In the genomic region with DNA sequence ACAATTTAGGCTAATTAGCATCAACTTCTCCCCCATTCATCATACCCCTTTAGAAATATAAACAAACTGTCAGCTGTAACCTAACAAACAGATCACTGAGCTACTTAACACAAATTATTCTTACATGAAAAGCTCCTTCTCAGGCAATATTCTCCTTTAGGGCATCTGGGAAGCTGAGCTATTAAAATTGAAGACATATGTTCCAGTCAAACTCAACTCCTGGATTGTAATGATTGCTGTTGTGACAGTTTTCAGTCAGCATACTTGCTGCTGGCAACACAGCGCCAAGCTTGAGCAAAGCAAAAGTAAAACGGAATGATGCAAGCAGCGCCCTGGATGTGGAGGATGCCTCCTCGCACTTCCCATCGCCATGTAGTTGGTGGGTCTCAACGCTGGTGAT, we compare ENCODE assay signal across 29 cellular contexts.
A peak's percentile ranks its signal among the peaks of the same experiment; 100 is the strongest.
DNase-seq lines count a peak whose midpoint lies in the region; ATAC-seq and TF ChIP-seq lines count a peak whose summit lies in the region.
"Had no signal": no experiment of that assay in that cellular context is flagged by ENCODE, and none has a peak within 500 bp of the region (broad histone marks: within the 10 kb centered on the region; RNA-seq: fewer than 3 reads in every experiment).

No MANE protein-coding gene starts in this region.

- H3K4me1 ChIP-seq in A673 (ENCODE audit: insufficient read depth, low read length, poor library complexity, severe bottlenecking) (peaks cover 45% of the 10 kb centered on the region), GM23338 (ENCODE audit: insufficient read depth) (no peaks in the 10 kb centered on the region), endodermal cell (ENCODE audit: control insufficient read depth, insufficient read depth, low read length) (no peaks in the 10 kb centered on the region)
- H3K4me1 ChIP-seq: adrenal gland, BE2C, psoas muscle, stomach, uterus had no signal

- H4K20me1 ChIP-seq in GM23338 (replicated peaks; ENCODE audit: insufficient read depth) = no peaks in the 10 kb centered on the region

- H3K27me3 Mint-ChIP-seq in GM23338 (ENCODE audit: insufficient read depth, low read depth, poor library complexity) (peaks cover under 1% of the 10 kb centered on the region), endodermal cell (ENCODE audit: insufficient read depth) (no peaks in the 10 kb centered on the region)
- H3K27me3 Mint-ChIP-seq: activated CD4-positive, alpha-beta memory T cell treated with anti-CD3 and anti-CD28 coated beads, Interleukin-2, amount 10 ng/mL, durations not matched to agents 7 days and 5 days; CD8-positive, alpha-beta memory T cell; T-helper 17 cell had no signal

- intact Hi-C loops in A673 (cut with micrococcal nuclease; ENCODE audit: unreplicated experiment) = no loop called here
- intact Hi-C loops in lower leg skin (cut with DNase I; ENCODE audit: low total_unique reads) = no loop called here

- H3K9ac ChIP-seq in endodermal cell (ENCODE audit: extremely low read depth, low read length, poor library complexity, severe bottlenecking) = no peak overlapping the region

- no peak overlapping the region for H3K4me2 ChIP-seq in GM23338

- no peaks in the 10 kb centered on the region for H3K79me2 ChIP-seq in GM23338 (replicated peaks; ENCODE audit: insufficient read depth)

- DNase-seq in A673 (ENCODE audit: low spot score) (peak; percentile 26), GM23338 (ENCODE audit: low spot score) (peak; percentile 2), NCI-H1436 treated with DMSO at 0.1 percent for 48 hours (lab: John Stamatoyannopoulos, UW) (peak; percentile 12), astrocyte of the hippocampus (ENCODE audit: low read depth, low spot score) (peak; percentile 16), endodermal cell (no peak), hepatic stellate cell (ENCODE audit: low spot score) (no peak), NCI-H2227 treated with DMSO at 0.1 percent for 48 hours (lab: John Stamatoyannopoulos, UW) (no peak), lower leg skin (ENCODE audit: low spot score in 2 of 2) (no peak)
- DNase-seq: activated CD4-positive, alpha-beta memory T cell treated with anti-CD3 and anti-CD28 coated beads, Interleukin-2, amount 10 ng/mL, durations not matched to agents 7 days and 5 days; activated CD4-positive, CD25-positive, alpha-beta regulatory T cell treated with anti-CD3 and anti-CD28 coated beads, Interleukin-2, amount 50 U/mL, for 72 hours; activated CD8-positive, alpha-beta memory T cell treated with anti-CD3 and anti-CD28 coated beads, Interleukin-2, amount 50 U/mL, for 4 hours; activated naive CD4-positive, alpha-beta T cell treated with anti-CD3 and anti-CD28 coated beads for 36 hours; adrenal gland; BE2C; CD8-positive, alpha-beta memory T cell; dorsolateral prefrontal cortex; hypothalamus; naive thymus-derived CD8-positive, alpha-beta T cell; NCI-H1092 treated with DMSO at 0.1 percent for 48 hours; NCI-H2107; nucleus accumbens; psoas muscle; stimulated activated CD4-positive, alpha-beta T cell treated with anti-CD3 and anti-CD28 coated beads, Interleukin-4, amount 100 ng/mL, for 1 hour; stomach; T-helper 17 cell; uterus had no signal

- H3K27ac ChIP-seq in A673 (ENCODE audit: low read depth, low read length, poor library complexity, severe bottlenecking) (peak overlapping the region; percentile 67), GM23338 (ENCODE audit: low read depth) (no peak overlapping the region), endodermal cell (ENCODE audit: low read depth, low read length) (no peak overlapping the region)
- H3K27ac ChIP-seq: adrenal gland, dorsolateral prefrontal cortex, psoas muscle, stomach, uterus had no signal

- H3K27ac Mint-ChIP-seq in GM23338 (peak overlapping the region; percentile 17; the same call in 1 of the 2 replicates), endodermal cell (no peak overlapping the region)
- H3K27ac Mint-ChIP-seq: activated CD4-positive, alpha-beta memory T cell treated with anti-CD3 and anti-CD28 coated beads, Interleukin-2, amount 10 ng/mL, durations not matched to agents 7 days and 5 days; activated naive CD4-positive, alpha-beta T cell treated with anti-CD3 and anti-CD28 coated beads for 36 hours; CD8-positive, alpha-beta memory T cell; naive thymus-derived CD8-positive, alpha-beta T cell; T-helper 17 cell had no signal

- H3K9me3 ChIP-seq in A673 (ENCODE audit: low read depth, low read length, poor library complexity, severe bottlenecking) (no peaks in the 10 kb centered on the region), endodermal cell (ENCODE audit: control insufficient read depth, low read length) (no peaks in the 10 kb centered on the region)
- H3K9me3 ChIP-seq: adrenal gland, BE2C, psoas muscle, stomach, uterus had no signal

- H3K36me3 ChIP-seq in A673 (ENCODE audit: insufficient read depth, low read length, poor library complexity, severe bottlenecking) = no peaks in the 10 kb centered on the region
- no peaks in the 10 kb centered on the region for H3K36me3 ChIP-seq in GM23338 (ENCODE audit: insufficient read depth)
- H3K36me3 ChIP-seq in endodermal cell (ENCODE audit: control insufficient read depth, insufficient read depth, low read length) = no peaks in the 10 kb centered on the region
- H3K36me3 ChIP-seq: adrenal gland, BE2C, stomach, uterus had no signal

- no peaks in the 10 kb centered on the region for H3F3A ChIP-seq in GM23338 (replicated peaks; ENCODE audit: low read depth)

- CTCF ChIA-PET in A673 (lab: Charles Lee) = no interaction called here

- H3K9me3 Mint-ChIP-seq in GM23338 = no peaks in the 10 kb centered on the region
- H3K9me3 Mint-ChIP-seq in endodermal cell = no peaks in the 10 kb centered on the region
- H3K9me3 Mint-ChIP-seq: activated naive CD4-positive, alpha-beta T cell treated with anti-CD3 and anti-CD28 coated beads for 36 hours; brain had no signal

- BruUV-seq in A673 (replicated peaks; lab: Mats Ljungman, UMichigan) = no TSS peak

- H3K4me3 Mint-ChIP-seq in GM23338 (no peak overlapping the region), endodermal cell (no peak overlapping the region)
- H3K4me3 Mint-ChIP-seq: activated CD4-positive, alpha-beta memory T cell treated with anti-CD3 and anti-CD28 coated beads, Interleukin-2, amount 10 ng/mL, durations not matched to agents 7 days and 5 days; activated naive CD4-positive, alpha-beta T cell treated with anti-CD3 and anti-CD28 coated beads for 36 hours; brain; CD8-positive, alpha-beta memory T cell; naive thymus-derived CD8-positive, alpha-beta T cell; T-helper 17 cell had no signal

- WGBS in endodermal cell (ENCODE audit: insufficient coverage in 1 of 2, insufficient read length in 1 of 2), 2 experiments = 74 to 78% methylated on average over 5 to 6 of the region's 6 CpGs
- WGBS in lower leg skin, 2 donors = 65 to 68% methylated on average over 6 of the region's 6 CpGs

- no peak for ATAC-seq in GM23338
- ATAC-seq: naive thymus-derived CD8-positive, alpha-beta T cell; psoas muscle; SK-N-SH treated with all-trans-retinoic acid at 6 μM for 48 hours; T-helper 17 cell had no signal

- no peaks in the 10 kb centered on the region for H3K36me3 Mint-ChIP-seq in GM23338 (ENCODE audit: low read depth)
- no peaks in the 10 kb centered on the region for H3K36me3 Mint-ChIP-seq in endodermal cell (ENCODE audit: low read depth)
- H3K36me3 Mint-ChIP-seq: brain; CD8-positive, alpha-beta memory T cell; naive thymus-derived CD8-positive, alpha-beta T cell had no signal

- no peak for TF ChIP-seq POLR2A in lower leg skin (IDR thresholded peaks at IDR 0.05)

- H3K27me3 ChIP-seq in A673 (replicated peaks; ENCODE audit: insufficient read depth, low read depth, low read length, poor library complexity) (no peaks in the 10 kb centered on the region), GM23338 (ENCODE audit: insufficient read depth) (no peaks in the 10 kb centered on the region), endodermal cell (ENCODE audit: control insufficient read depth, insufficient read depth, low read length, poor library complexity, severe bottlenecking) (peaks cover 19% of the 10 kb centered on the region)
- H3K27me3 ChIP-seq: adrenal gland, BE2C, dorsolateral prefrontal cortex, stomach, uterus had no signal

- no peaks in the 10 kb centered on the region for H3K9me2 ChIP-seq in GM23338 (ENCODE audit: insufficient read depth)

- POLR2A ChIA-PET in A673 (lab: Charles Lee; ENCODE audit: low non-redundant PET) = no interaction called here

- no peak overlapping the region for H2AFZ ChIP-seq in GM23338

- H3K4me1 Mint-ChIP-seq in GM23338 (peaks cover 10% of the 10 kb centered on the region; the same call in 2 of the 3 replicates), endodermal cell (peaks cover 4% of the 10 kb centered on the region)
- H3K4me1 Mint-ChIP-seq: activated CD4-positive, alpha-beta memory T cell treated with anti-CD3 and anti-CD28 coated beads, Interleukin-2, amount 10 ng/mL, durations not matched to agents 7 days and 5 days; CD8-positive, alpha-beta memory T cell; naive thymus-derived CD8-positive, alpha-beta T cell; T-helper 17 cell had no signal

- TF ChIP-seq CTCF in A673 (conservative IDR thresholded peaks at IDR 0.05; ENCODE audit: low read depth, low read length) = no peak
- TF ChIP-seq CTCF in GM23338 (conservative IDR thresholded peaks at IDR 0.05; ENCODE audit: low read depth in 2 of 2) = no peak
- TF ChIP-seq CTCF in endodermal cell (conservative IDR thresholded peaks at IDR 0.05) = no peak
- no peak for TF ChIP-seq CTCF in lower leg skin (IDR thresholded peaks at IDR 0.05)

- H3K4me3 ChIP-seq in A673 (ENCODE audit: low read depth, low read length, poor library complexity, severe bottlenecking) (no peak overlapping the region), GM23338 (no peak overlapping the region), endodermal cell (ENCODE audit: low read length) (no peak overlapping the region), lower leg skin (ENCODE audit: low read depth, poor library complexity, severe bottlenecking) (no peak overlapping the region)
- H3K4me3 ChIP-seq: adrenal gland, dorsolateral prefrontal cortex, lung, psoas muscle, stomach, uterus had no signal

TF ChIP-seq in GM23338, 12 proteins besides CTCF, POLR2A, EP300 and RAD21:
- TF ChIP-seq NANOG (IDR thresholded peaks at IDR 0.05; ENCODE audit: borderline replicate concordance) (no peak), STAT1 (IDR thresholded peaks at IDR 0.05; ENCODE audit: unreplicated experiment) (no peak), EZH2 (IDR thresholded peaks at IDR 0.05; ENCODE audit: low read depth, unreplicated experiment) (no peak), CREB1 (CRISPR knock-in tag; IDR thresholded peaks at IDR 0.05; ENCODE audit: low read depth) (no peak)
- TF ChIP-seq, protein P1, sequence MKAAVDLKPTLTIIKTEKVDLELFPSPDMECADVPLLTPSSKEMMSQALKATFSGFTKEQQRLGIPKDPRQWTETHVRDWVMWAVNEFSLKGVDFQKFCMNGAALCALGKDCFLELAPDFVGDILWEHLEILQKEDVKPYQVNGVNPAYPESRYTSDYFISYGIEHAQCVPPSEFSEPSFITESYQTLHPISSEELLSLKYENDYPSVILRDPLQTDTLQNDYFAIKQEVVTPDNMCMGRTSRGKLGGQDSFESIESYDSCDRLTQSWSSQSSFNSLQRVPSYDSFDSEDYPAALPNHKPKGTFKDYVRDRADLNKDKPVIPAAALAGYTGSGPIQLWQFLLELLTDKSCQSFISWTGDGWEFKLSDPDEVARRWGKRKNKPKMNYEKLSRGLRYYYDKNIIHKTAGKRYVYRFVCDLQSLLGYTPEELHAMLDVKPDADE (IDR thresholded peaks at IDR 0.05) = no peak

Comparison
In these comparisons a context has a peak if more than half of its experiments do, and no peak if none do; other contexts are left out.
1. DNase-seq: peak in A673 (single experiment), GM23338 (single experiment), NCI-H1436 treated with DMSO at 0.1 percent for 48 hours (single experiment) and astrocyte of the hippocampus (single experiment); none in endodermal cell (single experiment), hepatic stellate cell (single experiment), NCI-H2227 treated with DMSO at 0.1 percent for 48 hours (single experiment) and lower leg skin (0 of 2).